In genomic region chr11:2586793-2587131, GRCh38 we compare ENCODE assay signal across 24 cellular contexts.
DNase-seq lines count a peak whose midpoint lies in the region; ATAC-seq, FAIRE-seq and TF ChIP-seq lines count a peak whose summit lies in the region.
"Had no signal": no experiment of that assay in that cellular context is flagged by ENCODE, and none has a peak within 500 bp of the region (broad histone marks: within the 10 kb centered on the region; RNA-seq: fewer than 3 reads in every experiment).

No MANE protein-coding gene starts in this region.

- H4K8ac ChIP-seq in H1 (ENCODE audit: extremely low read depth, insufficient read depth, low read length) = 0 out of 2 replicates have a peak overlapping the region, but pooled peaks have one; percentile 21

- peaks cover 6% of the 10 kb centered on the region for H3K36me3 Mint-ChIP-seq in activated naive CD4-positive, alpha-beta T cell treated with anti-CD3 and anti-CD28 coated beads for 36 hours (ENCODE audit: low read depth)
- H3K36me3 Mint-ChIP-seq in neural progenitor cell = no peaks in the 10 kb centered on the region
- no peaks in the 10 kb centered on the region for H3K36me3 Mint-ChIP-seq in MCF 10A (ENCODE audit: insufficient read depth, unreplicated experiment)
- H3K36me3 Mint-ChIP-seq: stimulated activated effector memory CD8-positive, alpha-beta T cell treated with anti-CD3 and anti-CD28 coated beads, Interleukin-12 subunit alpha, Interleukin-12 subunit beta, amount 100 ng/mL, for 72 hours had no signal

- no peak overlapping the region for H2BK20ac ChIP-seq in H1 (ENCODE audit: low read length)

- BruUV-seq in MCF 10A (replicated peaks; lab: Mats Ljungman, UMichigan) = no TSS peak

- H3K4me1 Mint-ChIP-seq in activated naive CD4-positive, alpha-beta T cell treated with anti-CD3 and anti-CD28 coated beads for 36 hours (ENCODE audit: low read depth) = no peaks in the 10 kb centered on the region
- H3K4me1 Mint-ChIP-seq in neural progenitor cell = peaks cover 3% of the 10 kb centered on the region
- H3K4me1 Mint-ChIP-seq in MCF 10A (ENCODE audit: insufficient read depth, unreplicated experiment) = no peaks in the 10 kb centered on the region
- H3K4me1 Mint-ChIP-seq: activated B cell treated with CpG ODN at 0.5 μM for 24 hours; CD14-positive monocyte; stimulated activated effector memory CD8-positive, alpha-beta T cell treated with anti-CD3 and anti-CD28 coated beads, Interleukin-12 subunit alpha, Interleukin-12 subunit beta, amount 100 ng/mL, for 72 hours had no signal

- H3K9ac ChIP-seq in H1 (replicated peaks in 1 of 4; ENCODE audit: extremely low read depth in 1 of 4, low read depth in 3 of 4, low read length in 3 of 4) (no peak overlapping the region), neural progenitor cell (no peak overlapping the region)

- CTCF ChIA-PET in activated naive CD4-positive, alpha-beta T cell treated with anti-CD3 and anti-CD28 coated beads for 36 hours (lab: Charles Lee) = no interaction called here
- CTCF ChIA-PET in H1 (lab: Charles Lee; ENCODE audit: partially characterized antibody) (interaction anchor here (1.4 kb wide), 1 partner anchor 12 kb away, joined by 3 read pairs; no protein-coding TSS in a partner anchor), MCF 10A (lab: Yijun Ruan, JAX) (no interaction called here)

- H3K4me3 Mint-ChIP-seq in activated naive CD4-positive, alpha-beta T cell treated with anti-CD3 and anti-CD28 coated beads for 36 hours = no peak overlapping the region
- H3K4me3 Mint-ChIP-seq in neural progenitor cell (no peak overlapping the region), MCF 10A (ENCODE audit: unreplicated experiment) (no peak overlapping the region)
- H3K4me3 Mint-ChIP-seq: activated B cell treated with CpG ODN at 0.5 μM for 24 hours; CD14-positive monocyte; dendritic cell treated with granulocyte-macrophage colony-stimulating factor and Interleukin-4, amounts not matched to agents 40 ng/mL and 50 ng/mL, for 4 days; stimulated activated effector memory CD8-positive, alpha-beta T cell treated with anti-CD3 and anti-CD28 coated beads, Interleukin-12 subunit alpha, Interleukin-12 subunit beta, amount 100 ng/mL, for 72 hours had no signal

- H3K9me3 ChIP-seq in H1 (ENCODE audit: insufficient read depth in 2 of 2, low read depth in 1 of 2, low read length in 1 of 2) (no peaks in the 10 kb centered on the region; a peak in 1 of 4 replicates), neural progenitor cell (ENCODE audit: low read depth) (no peaks in the 10 kb centered on the region)
- H3K9me3 ChIP-seq: suprapubic skin had no signal

- TF ChIP-seq POLR2A in H1 (IDR thresholded peaks at IDR 0.05; ENCODE audit: control extremely low read depth in 1 of 2, low read depth in 2 of 2, low read length in 2 of 2) = no peak
- no peak for TF ChIP-seq POLR2A in H54 (IDR thresholded peaks at IDR 0.05; ENCODE audit: low read depth, low read length)

- H3K27ac Mint-ChIP-seq in activated naive CD4-positive, alpha-beta T cell treated with anti-CD3 and anti-CD28 coated beads for 36 hours = no peak overlapping the region
- H3K27ac Mint-ChIP-seq in neural progenitor cell = no peak overlapping the region
- no peak overlapping the region for H3K27ac Mint-ChIP-seq in MCF 10A (ENCODE audit: low read depth, unreplicated experiment)
- H3K27ac Mint-ChIP-seq: activated B cell treated with CpG ODN at 0.5 μM for 24 hours; CD14-positive monocyte; dendritic cell treated with granulocyte-macrophage colony-stimulating factor and Interleukin-4, amounts not matched to agents 40 ng/mL and 50 ng/mL, for 4 days; stimulated activated effector memory CD8-positive, alpha-beta T cell treated with anti-CD3 and anti-CD28 coated beads, Interleukin-12 subunit alpha, Interleukin-12 subunit beta, amount 100 ng/mL, for 72 hours had no signal

- H3K36me3 ChIP-seq in H1 (ENCODE audit: control insufficient read depth in 2 of 4, insufficient read depth in 4 of 4, low read length in 3 of 4) (no peaks in the 10 kb centered on the region), neural progenitor cell (no peaks in the 10 kb centered on the region)
- H3K36me3 ChIP-seq: suprapubic skin had no signal

- H2AFZ ChIP-seq in H1 (ENCODE audit: low read length) (no peak overlapping the region), neural progenitor cell (replicated peaks) (no peak overlapping the region)

- H3K18ac ChIP-seq in H1 (ENCODE audit: extremely low read depth, low read length) = no peak overlapping the region

- no peak for TF ChIP-seq EP300 in H1 (IDR thresholded peaks at IDR 0.05; ENCODE audit: borderline replicate concordance in 1 of 2, low read depth in 2 of 2, low read length in 2 of 2)

- no peak overlapping the region for H2BK15ac ChIP-seq in H1 (ENCODE audit: low read length)

- no peak overlapping the region for H2AK5ac ChIP-seq in H1 (ENCODE audit: low read depth, low read length)

- H3K14ac ChIP-seq in H1 (ENCODE audit: insufficient read length) = no peak overlapping the region

- in situ Hi-C loops in GM13976 (cut with MboI; ENCODE audit: low sequenced_read_pairs, unreplicated experiment) = no loop called here

- peaks cover 6% of the 10 kb centered on the region for H3K23me2 ChIP-seq in H1 (ENCODE audit: low read depth, low read length)

- H3K9me3 Mint-ChIP-seq in activated naive CD4-positive, alpha-beta T cell treated with anti-CD3 and anti-CD28 coated beads for 36 hours = no peaks in the 10 kb centered on the region
- H3K9me3 Mint-ChIP-seq in neural progenitor cell (no peaks in the 10 kb centered on the region), MCF 10A (ENCODE audit: unreplicated experiment) (no peaks in the 10 kb centered on the region)
- H3K9me3 Mint-ChIP-seq: activated B cell treated with CpG ODN at 0.5 μM for 24 hours; dendritic cell treated with granulocyte-macrophage colony-stimulating factor and Interleukin-4, amounts not matched to agents 40 ng/mL and 50 ng/mL, for 4 days; stimulated activated effector memory CD8-positive, alpha-beta T cell treated with anti-CD3 and anti-CD28 coated beads, Interleukin-12 subunit alpha, Interleukin-12 subunit beta, amount 100 ng/mL, for 72 hours had no signal

- H4K91ac ChIP-seq in H1 (replicated peaks; ENCODE audit: insufficient read length, low read length) = no peak overlapping the region

- H3K27ac ChIP-seq in H1 (ENCODE audit: low read depth, low read length) = no peak overlapping the region
- no peak overlapping the region for H3K27ac ChIP-seq in neural progenitor cell
- H3K27ac ChIP-seq: SK-N-MC, skin epidermis, suprapubic skin had no signal

- H3K56ac ChIP-seq in H1 (replicated peaks; ENCODE audit: insufficient read length, low read depth, low read length) = no peak overlapping the region

- H4K5ac ChIP-seq in H1 (ENCODE audit: insufficient read length, low read depth, low read length) = no peak overlapping the region

- POLR2A ChIA-PET in H1 (lab: Charles Lee; ENCODE audit: partially characterized antibody) (no interaction called here), MCF 10A (lab: Yijun Ruan, JAX) (no interaction called here)

- TF ChIP-seq CTCF in GM13976 (IDR thresholded peaks at IDR 0.05; ENCODE audit: borderline replicate concordance, control extremely low read depth, extremely low read depth, insufficient read depth, missing control alignments) = no peak
- no peak for TF ChIP-seq CTCF in H1 (IDR thresholded peaks at IDR 0.05; ENCODE audit: control extremely low read depth in 1 of 3, insufficient read depth in 1 of 3, low read depth in 1 of 3, low read length in 3 of 3)
- no peak for TF ChIP-seq CTCF in neural progenitor cell (IDR thresholded peaks at IDR 0.05)
- no peak for TF ChIP-seq CTCF in MCF 10A (IDR thresholded peaks at IDR 0.05; ENCODE audit: unreplicated experiment)

- WGBS in H1 (ENCODE audit: extremely low coverage in 1 of 2, insufficient coverage in 1 of 2, insufficient read length in 1 of 2, insufficient replicate concordance in 2 of 2, low coverage in 1 of 2, low lambda C conversion rate in 2 of 2, missing lambda C conversion rate in 1 of 2), 2 experiments = 87% methylated on average over 5 of the region's 5 CpGs; no CpG with 5 or more reads in 1 of the 2 experiments

- no peak overlapping the region for H3K4me3 ChIP-seq in H1 (ENCODE audit: extremely low read depth in 1 of 4, insufficient read depth in 2 of 4, low read depth in 3 of 4, low read length in 4 of 4)
- no peak overlapping the region for H3K4me3 ChIP-seq in neural progenitor cell
- H3K4me3 ChIP-seq: SK-N-MC, skin epidermis, suprapubic skin had no signal

- H3K27me3 ChIP-seq in H1 (replicated peaks in 1 of 4; ENCODE audit: control insufficient read depth in 3 of 4, extremely low read depth in 1 of 4, insufficient read depth in 3 of 4, low read length in 3 of 4) (peaks cover 28 to 90% (median 68%) of the 10 kb centered on the region in 4 experiments), neural progenitor cell (peaks cover 54% of the 10 kb centered on the region)
- H3K27me3 ChIP-seq: suprapubic skin had no signal

- H3K4me1 ChIP-seq in H1 (replicated peaks in 1 of 4; ENCODE audit: control insufficient read depth in 3 of 4, insufficient read depth in 4 of 4, low read length in 3 of 4) (no peaks in the 10 kb centered on the region), neural progenitor cell (no peaks in the 10 kb centered on the region)
- H3K4me1 ChIP-seq: suprapubic skin had no signal

- DNase-seq in activated naive CD4-positive, alpha-beta T cell treated with anti-CD3 and anti-CD28 coated beads, Interleukin-2, amount 50 U/mL, for 16 hours = peak; percentile 9
- DNase-seq in activated naive CD4-positive, alpha-beta T cell treated with anti-CD3 and anti-CD28 coated beads for 36 hours = no peak
- DNase-seq in GM13976 (ENCODE audit: low spot score) (peak; percentile 14), H1 (ENCODE audit: low read depth in 1 of 2, low spot score in 2 of 2) (no peak), sciatic nerve (ENCODE audit: low spot score) (peak; percentile 40), neural progenitor cell (ENCODE audit: low spot score) (no peak), MCF 10A (ENCODE audit: unreplicated experiment) (no peak), H54 (ENCODE audit: insufficient read length, low spot score) (no peak)
- DNase-seq: midbrain; NCI-H1694; NCI-H2171 treated with DMSO at 0.1 percent for 48 hours; NCI-H526 treated with DMSO at 0.1 percent for 48 hours; stimulated activated CD4-positive, alpha-beta T cell treated with anti-CD3 and anti-CD28 coated beads, Interleukin-1b, Interleukin-23, amount 100 ng/mL, for 48 hours; T-helper 9 cell had no signal

- H3K4me2 ChIP-seq in H1 (ENCODE audit: insufficient read depth in 1 of 2, low read depth in 2 of 2, low read length in 2 of 2) (no peak overlapping the region), neural progenitor cell (no peak overlapping the region)

- TF ChIP-seq RAD21 in H1 (IDR thresholded peaks at IDR 0.05 in 1 of 2, conservative IDR thresholded peaks at IDR 0.05 in 1 of 2; ENCODE audit: low read depth in 2 of 2, low read length in 2 of 2) = no peak

- ATAC-seq in sciatic nerve = no peak
- ATAC-seq: stimulated activated effector memory CD8-positive, alpha-beta T cell treated with anti-CD3 and anti-CD28 coated beads, Interleukin-12 subunit alpha, Interleukin-12 subunit beta, amount 100 ng/mL, for 72 hours had no signal

- H3K79me2 ChIP-seq in H1 (ENCODE audit: control insufficient read depth in 1 of 2, insufficient read depth in 2 of 2, low read length in 2 of 2) = no peaks in the 10 kb centered on the region
- no peaks in the 10 kb centered on the region for H3K79me2 ChIP-seq in neural progenitor cell (ENCODE audit: low read depth)

- FAIRE-seq in H1 (lab: Jason Lieb, UNC) (no peak), H54 (lab: Jason Lieb, UNC) (no peak)
- FAIRE-seq: D721Med, RCC 7860, urothelium cell line had no signal

- no peak overlapping the region for H3K4ac ChIP-seq in H1 (replicated peaks; ENCODE audit: insufficient read length, low read depth, low read length)

- H3K23ac ChIP-seq in H1 (ENCODE audit: insufficient read length) = no peak overlapping the region

- intact Hi-C loops in activated naive CD4-positive, alpha-beta T cell treated with anti-CD3 and anti-CD28 coated beads for 36 hours (cut with micrococcal nuclease) = no loop called here
- intact Hi-C loops in sciatic nerve (cut with DNase I) = no loop called here
- intact Hi-C loops in MCF 10A (cut with micrococcal nuclease) = no loop called here

- no peaks in the 10 kb centered on the region for H3F3A ChIP-seq in neural progenitor cell (ENCODE audit: low read depth)

- no peaks in the 10 kb centered on the region for H3K27me3 Mint-ChIP-seq in activated naive CD4-positive, alpha-beta T cell treated with anti-CD3 and anti-CD28 coated beads for 36 hours (ENCODE audit: low read depth)
- peaks cover 13% of the 10 kb centered on the region for H3K27me3 Mint-ChIP-seq in neural progenitor cell (ENCODE audit: insufficient read depth, low read depth)
- H3K27me3 Mint-ChIP-seq in MCF 10A (ENCODE audit: insufficient read depth, unreplicated experiment) = no peaks in the 10 kb centered on the region
- H3K27me3 Mint-ChIP-seq: activated B cell treated with CpG ODN at 0.5 μM for 24 hours; dendritic cell treated with granulocyte-macrophage colony-stimulating factor and Interleukin-4, amounts not matched to agents 40 ng/mL and 50 ng/mL, for 4 days had no signal

- H2BK12ac ChIP-seq in H1 (ENCODE audit: low read depth, low read length) = no peak overlapping the region

- peaks cover 0 to 21% of the 10 kb centered on the region in 2 experiments for H4K20me1 ChIP-seq in H1 (replicated peaks in 1 of 2; ENCODE audit: control insufficient read depth in 1 of 2, insufficient read depth in 2 of 2, low read length in 2 of 2)
- H4K20me1 ChIP-seq in neural progenitor cell (ENCODE audit: low read depth) = no peaks in the 10 kb centered on the region

- H2BK120ac ChIP-seq in H1 (replicated peaks; ENCODE audit: low read depth, low read length) = no peak overlapping the region

- H3K79me1 ChIP-seq in H1 (ENCODE audit: low read depth, low read length) = no peaks in the 10 kb centered on the region

- H2BK5ac ChIP-seq in H1 (ENCODE audit: low read depth, low read length) = no peak overlapping the region

Comparison
In these comparisons a context has a peak if more than half of its experiments do, and no peak if none do; other contexts are left out.
1. DNase-seq: peak in activated naive CD4-positive, alpha-beta T cell treated with anti-CD3 and anti-CD28 coated beads, Interleukin-2, amount 50 U/mL, for 16 hours (single experiment), GM13976 (single experiment) and sciatic nerve (single experiment); none in activated naive CD4-positive, alpha-beta T cell treated with anti-CD3 and anti-CD28 coated beads for 36 hours (single experiment), H1 (0 of 2), neural progenitor cell (single experiment), MCF 10A (single experiment) and H54 (single experiment).